ENCODE assay signal across 8 cellular contexts in the genomic region with DNA sequence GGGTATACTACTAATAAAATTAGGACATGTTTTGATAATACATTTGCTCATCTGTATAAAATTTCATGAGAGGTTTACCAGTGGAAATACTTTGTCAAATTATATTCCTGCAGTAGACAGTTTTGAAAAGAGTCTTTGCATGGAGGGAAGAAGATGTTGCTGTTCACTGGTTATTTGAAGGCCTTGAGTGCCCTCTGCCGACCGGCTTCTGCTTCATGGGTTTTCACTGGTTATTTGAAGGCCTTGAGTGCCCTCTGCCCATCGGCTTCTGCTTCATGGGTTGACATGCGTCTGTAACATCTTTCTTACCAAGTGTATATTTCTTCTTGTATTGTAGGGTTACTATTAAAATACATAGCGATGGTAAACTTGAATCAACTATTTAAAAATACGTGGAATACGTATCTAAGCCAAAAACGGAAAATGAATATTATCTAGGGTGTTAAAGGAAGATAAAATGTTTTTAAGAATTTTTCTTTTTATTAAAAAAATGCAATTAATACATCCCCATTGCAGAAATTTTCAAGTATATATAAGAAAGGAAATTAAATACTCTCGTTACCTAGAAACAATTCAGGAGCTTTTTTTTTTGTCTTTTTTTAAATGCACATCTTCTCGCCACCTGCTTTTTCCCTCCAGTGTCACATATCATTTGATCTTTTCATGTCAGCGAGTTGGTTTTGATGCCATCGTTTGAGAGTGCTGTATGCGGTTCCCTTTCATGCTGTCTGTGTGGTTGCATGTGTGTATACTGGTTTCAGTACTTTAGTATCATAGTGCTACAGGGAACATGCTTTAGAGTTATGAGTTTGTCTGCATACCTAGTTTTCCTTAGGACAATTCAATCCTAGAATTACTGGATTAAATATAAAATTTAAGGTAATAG.
DNase-seq lines count a peak whose midpoint lies in the region; ATAC-seq and TF ChIP-seq lines count a peak whose summit lies in the region.

No MANE protein-coding gene starts in this region.

- peak; percentile 64 for TF ChIP-seq CTCF in Calu3 (IDR thresholded peaks at IDR 0.05; ENCODE audit: unreplicated experiment)
- peak; percentile 46 to 68 for TF ChIP-seq CTCF in GM23338 (conservative IDR thresholded peaks at IDR 0.05; ENCODE audit: low read depth in 2 of 2)
- TF ChIP-seq CTCF in activated B cell treated with CpG ODN at 0.5 μM for 24 hours (IDR thresholded peaks at IDR 0.05): peak; percentile 30
- no peak for TF ChIP-seq CTCF in coronary artery (IDR thresholded peaks at IDR 0.05)

- H3K4me3 Mint-ChIP-seq in Calu3 (ENCODE audit: low read depth, unreplicated experiment): no peak overlapping the region
- H3K4me3 Mint-ChIP-seq in GM23338: no peak overlapping the region
- H3K4me3 Mint-ChIP-seq in activated B cell treated with CpG ODN at 0.5 μM for 24 hours: no peak overlapping the region

- H3K9me3 Mint-ChIP-seq in Calu3 (ENCODE audit: low read depth, unreplicated experiment) (no peaks in the 10 kb centered on the region), GM23338 (no peaks in the 10 kb centered on the region), activated B cell treated with CpG ODN at 0.5 μM for 24 hours (no peaks in the 10 kb centered on the region)

- peaks cover 12% of the 10 kb centered on the region for H3K4me1 Mint-ChIP-seq in Calu3 (ENCODE audit: low read depth, unreplicated experiment)
- peaks cover 26% of the 10 kb centered on the region for H3K4me1 Mint-ChIP-seq in GM23338
- H3K4me1 Mint-ChIP-seq in activated B cell treated with CpG ODN at 0.5 μM for 24 hours: peaks cover 58% of the 10 kb centered on the region

- no peak overlapping the region for H2AFZ ChIP-seq in GM23338

- intact Hi-C loops in Calu3 (cut with micrococcal nuclease; ENCODE audit: unreplicated experiment): loop anchor here (1.0 to 2.0 kb wide), 2 partner anchors 141 to 358 kb away; no protein-coding TSS in a partner anchor
- intact Hi-C loops in activated B cell treated with CpG ODN at 0.5 μM for 24 hours (cut with micrococcal nuclease): loop anchor here (1.0 to 2.0 kb wide), 4 partner anchors 14 to 812 kb away; no protein-coding TSS in a partner anchor

- POLR2A ChIA-PET in activated B cell treated with CpG ODN at 0.5 μM for 24 hours (lab: Charles Lee): no interaction called here

- H3K27ac ChIP-seq in GM23338 (ENCODE audit: low read depth) (no peak overlapping the region), coronary artery (no peak overlapping the region)

- no peaks in the 10 kb centered on the region for H3K27me3 ChIP-seq in GM23338 (ENCODE audit: insufficient read depth)

- CTCF ChIA-PET in Calu3 (lab: Charles Lee): no interaction called here
- CTCF ChIA-PET in activated B cell treated with CpG ODN at 0.5 μM for 24 hours (lab: Charles Lee): interaction anchor here (0.7 to 12.6 kb wide), 2 partner anchors 136 to 141 kb away, joined by 3 to 123 read pairs; no protein-coding TSS in a partner anchor

- H3K9me2 ChIP-seq in GM23338 (ENCODE audit: insufficient read depth): no peaks in the 10 kb centered on the region

- no peak overlapping the region for H3K27ac Mint-ChIP-seq in Calu3 (ENCODE audit: unreplicated experiment)
- H3K27ac Mint-ChIP-seq in GM23338: no peak overlapping the region
- no peak overlapping the region for H3K27ac Mint-ChIP-seq in activated B cell treated with CpG ODN at 0.5 μM for 24 hours

- peaks cover 13% of the 10 kb centered on the region for H4K20me1 ChIP-seq in GM23338 (replicated peaks; ENCODE audit: insufficient read depth)

- H3K27me3 Mint-ChIP-seq in Calu3 (ENCODE audit: unreplicated experiment) (no peaks in the 10 kb centered on the region), GM23338 (ENCODE audit: insufficient read depth, low read depth, poor library complexity) (peaks cover 8% of the 10 kb centered on the region), activated B cell treated with CpG ODN at 0.5 μM for 24 hours (no peaks in the 10 kb centered on the region)

- H3K36me3 Mint-ChIP-seq in Calu3 (ENCODE audit: insufficient read depth, unreplicated experiment) (peaks cover 47% of the 10 kb centered on the region), GM23338 (ENCODE audit: low read depth) (peaks cover 48% of the 10 kb centered on the region), activated B cell treated with CpG ODN at 0.5 μM for 24 hours (ENCODE audit: low read depth) (peaks cover 78% of the 10 kb centered on the region)

- DNase-seq in Calu3 (peak; percentile 77), GM23338 (ENCODE audit: low spot score) (peak; percentile 53), NCI-H1092 treated with DMSO at 0.1 percent for 48 hours (lab: John Stamatoyannopoulos, UW) (peak; percentile 82), activated B cell treated with CpG ODN at 0.5 μM for 24 hours (peak; percentile 42), kidney tubule cell (ENCODE audit: low spot score) (peak; percentile 78), coronary artery (ENCODE audit: low spot score) (no peak)
- DNase-seq in central memory CD4-positive, alpha-beta T cell: peak; percentile 45
- peak; percentile 53 to 59 for DNase-seq in stimulated activated CD4-positive, alpha-beta T cell treated with anti-CD3 and anti-CD28 coated beads, Interleukin-4, amount 100 ng/mL, for 4 hours

- ATAC-seq in GM23338: peak; percentile 66
- ATAC-seq in activated B cell treated with CpG ODN at 0.5 μM for 24 hours (ENCODE audit: low read depth): peak; percentile 64

- peaks cover 18% of the 10 kb centered on the region for H3K4me1 ChIP-seq in GM23338 (ENCODE audit: insufficient read depth)

- no TSS peak for BruUV-seq in Calu3 (replicated peaks; lab: Mats Ljungman, UMichigan)

- H3F3A ChIP-seq in GM23338 (replicated peaks; ENCODE audit: low read depth): no peaks in the 10 kb centered on the region

- peaks cover 26% of the 10 kb centered on the region for H3K79me2 ChIP-seq in GM23338 (replicated peaks; ENCODE audit: insufficient read depth)

- H3K4me3 ChIP-seq in GM23338 (no peak overlapping the region), coronary artery (no peak overlapping the region)

- peaks cover 14% of the 10 kb centered on the region for H3K36me3 ChIP-seq in GM23338 (ENCODE audit: insufficient read depth)

- H3K4me2 ChIP-seq in GM23338: no peak overlapping the region

TF ChIP-seq in GM23338, 12 proteins besides CTCF, POLR2A, EP300 and RAD21:
- TF ChIP-seq CREB1 (CRISPR knock-in tag; IDR thresholded peaks at IDR 0.05; ENCODE audit: low read depth) (no peak), STAT1 (IDR thresholded peaks at IDR 0.05; ENCODE audit: unreplicated experiment) (no peak)
